In the genomic region with DNA sequence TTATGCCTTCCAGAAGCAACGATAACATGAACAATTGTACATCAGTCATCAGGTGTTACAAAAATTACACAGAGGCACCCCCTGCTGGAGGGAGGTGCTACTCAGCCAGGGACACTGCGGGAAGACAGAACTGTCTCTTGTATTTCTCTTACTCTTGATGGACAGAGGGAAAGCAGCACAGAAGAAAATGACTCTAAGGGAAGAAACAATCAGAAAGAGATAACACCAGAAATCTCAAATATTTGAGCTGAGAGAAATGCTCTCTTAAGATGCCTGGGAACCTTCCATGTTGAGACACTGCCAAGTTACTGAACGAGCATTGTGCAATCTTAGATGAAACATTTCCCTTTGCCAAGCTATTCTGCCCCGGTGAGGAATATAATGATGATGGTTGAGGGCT, we compare ENCODE assay signal across 10 cellular contexts.
DNase-seq lines count a peak whose midpoint lies in the region; ATAC-seq and TF ChIP-seq lines count a peak whose summit lies in the region.
"Had no signal": no experiment of that assay in that cellular context is flagged by ENCODE, and none has a peak within 500 bp of the region (broad histone marks: within the 10 kb centered on the region; RNA-seq: fewer than 3 reads in every experiment).

No MANE protein-coding gene starts in this region.

- H3K36me3 ChIP-seq in tibial artery = no peaks in the 10 kb centered on the region

- intact Hi-C loops in tibial artery (cut with DNase I; ENCODE audit: low total_unique reads) = no loop called here

- H3K4me1 ChIP-seq in tibial artery = no peaks in the 10 kb centered on the region

- peaks cover 0 to 4% (median 2%) of the 10 kb centered on the region in 3 donors for H3K9me3 ChIP-seq in tibial artery

- ATAC-seq in HG02938 (IDR thresholded peaks at IDR 0.05; ENCODE audit: unreplicated experiment) = no peak
- ATAC-seq: left colon; stimulated activated naive B cell treated with anti-CD40 and anti-IgM and Interleukin-4, amounts not matched to agents 10 μg/mL and 1 μg/mL and 100 μg/mL, for 72 hours had no signal

- TF ChIP-seq CTCF in tibial artery (IDR thresholded peaks at IDR 0.05) = peak in 1 of 2 experiments; percentile 13

- DNase-seq in GM04503 (ENCODE audit: low read depth) = peak; percentile 40
- DNase-seq in Jurkat, Clone E6-1 (ENCODE audit: low read depth, low spot score) = peak; percentile 10
- peak; percentile 68 for DNase-seq in astrocyte of the hippocampus (ENCODE audit: low read depth, low spot score)
- peak; percentile 18 for DNase-seq in mucosa of gallbladder (ENCODE audit: low spot score)
- no peak for DNase-seq in tibial artery
- DNase-seq in NCI-H187 (lab: John Stamatoyannopoulos, UW) = no peak
- DNase-seq in NCI-H1105 (lab: John Stamatoyannopoulos, UW) = no peak
- DNase-seq: stimulated activated naive B cell treated with anti-CD40 and anti-IgM and Interleukin-4, amounts not matched to agents 10 μg/mL and 1 μg/mL and 100 μg/mL, for 72 hours had no signal

- peaks cover 0 to 6% of the 10 kb centered on the region in 2 donors for H3K27me3 ChIP-seq in tibial artery

- H3K27ac ChIP-seq in tibial artery = no peak overlapping the region

- no peak overlapping the region for H3K4me3 ChIP-seq in Jurkat, Clone E6-1 (ENCODE audit: low read length)
- H3K4me3 ChIP-seq in tibial artery = no peak overlapping the region

Comparison
In these comparisons a context has a peak if more than half of its experiments do, and no peak if none do; other contexts are left out.
1. DNase-seq: peak in GM04503 (single experiment), Jurkat, Clone E6-1 (single experiment), astrocyte of the hippocampus (single experiment) and mucosa of gallbladder (single experiment); none in tibial artery (0 of 2), NCI-H187 (0 of 2) and NCI-H1105 (single experiment).